1 cellular context compared by ENCODE assay signal in the genomic region with DNA sequence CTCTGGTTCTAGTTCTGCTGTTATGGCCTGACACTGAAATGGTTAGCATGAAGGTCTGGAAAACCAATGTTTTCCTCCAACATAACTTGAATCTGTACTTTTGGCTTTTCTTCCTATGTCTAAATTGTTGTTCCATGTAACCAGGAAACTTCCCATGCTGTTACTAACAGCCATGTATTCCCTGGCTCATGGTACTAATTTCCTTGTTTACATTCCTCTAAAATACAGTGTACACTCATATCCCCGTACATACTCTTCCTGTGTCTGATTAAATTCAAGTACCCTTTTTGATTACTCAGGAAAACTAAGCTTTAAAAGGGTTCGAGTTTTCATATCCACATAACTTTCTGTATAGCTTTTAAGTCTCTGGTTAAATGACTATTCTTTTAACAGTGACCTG.
TF ChIP-seq lines count a peak whose summit lies in the region.

No MANE protein-coding gene starts in this region.

TF ChIP-seq in HepG2, 621 proteins besides CTCF, POLR2A, EP300 and RAD21:
- TF ChIP-seq FOXA1 (IDR thresholded peaks at IDR 0.05) (no peak), FOXA1 (CRISPR knock-in tag; IDR thresholded peaks at IDR 0.05) (peak; percentile 63; the same call in 1 of the 2 replicates), FOXK1 (CRISPR knock-in tag; IDR thresholded peaks at IDR 0.05; ENCODE audit: borderline replicate concordance, low read depth) (no peak), RBFOX2 (IDR thresholded peaks at IDR 0.05; ENCODE audit: low read depth, low read length) (no peak), ZNF263 (CRISPR knock-in tag; IDR thresholded peaks at IDR 0.05) (no peak), ZNF446 (CRISPR knock-in tag; IDR thresholded peaks at IDR 0.05) (no peak), ETV6 (CRISPR knock-in tag; conservative IDR thresholded peaks at IDR 0.05) (no peak), SNRNP70 (IDR thresholded peaks at IDR 0.05; ENCODE audit: low read depth, low read length) (no peak), MATR3 (CRISPR knock-in tag; IDR thresholded peaks at IDR 0.05) (no peak), WIZ (CRISPR knock-in tag; IDR thresholded peaks at IDR 0.05) (no peak), MIXL1 (CRISPR knock-in tag; IDR thresholded peaks at IDR 0.05) (no peak), PHF21A (CRISPR knock-in tag; IDR thresholded peaks at IDR 0.05) (no peak), GTF3A (CRISPR knock-in tag; conservative IDR thresholded peaks at IDR 0.05) (no peak), FOXA3 (CRISPR knock-in tag; IDR thresholded peaks at IDR 0.05) (peak; percentile 86), TBX2 (CRISPR knock-in tag; IDR thresholded peaks at IDR 0.05; ENCODE audit: borderline replicate concordance) (no peak), ELF3 (CRISPR knock-in tag; IDR thresholded peaks at IDR 0.05) (peak; percentile 58; the same call in 1 of the 2 replicates), ZNF431 (CRISPR knock-in tag; IDR thresholded peaks at IDR 0.05; ENCODE audit: borderline replicate concordance, low read depth) (no peak)
- TF ChIP-seq, protein P1, sequence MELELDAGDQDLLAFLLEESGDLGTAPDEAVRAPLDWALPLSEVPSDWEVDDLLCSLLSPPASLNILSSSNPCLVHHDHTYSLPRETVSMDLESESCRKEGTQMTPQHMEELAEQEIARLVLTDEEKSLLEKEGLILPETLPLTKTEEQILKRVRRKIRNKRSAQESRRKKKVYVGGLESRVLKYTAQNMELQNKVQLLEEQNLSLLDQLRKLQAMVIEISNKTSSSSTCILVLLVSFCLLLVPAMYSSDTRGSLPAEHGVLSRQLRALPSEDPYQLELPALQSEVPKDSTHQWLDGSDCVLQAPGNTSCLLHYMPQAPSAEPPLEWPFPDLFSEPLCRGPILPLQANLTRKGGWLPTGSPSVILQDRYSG (CRISPR knock-in tag; IDR thresholded peaks at IDR 0.05), result no peak
- TF ChIP-seq, protein P2, sequence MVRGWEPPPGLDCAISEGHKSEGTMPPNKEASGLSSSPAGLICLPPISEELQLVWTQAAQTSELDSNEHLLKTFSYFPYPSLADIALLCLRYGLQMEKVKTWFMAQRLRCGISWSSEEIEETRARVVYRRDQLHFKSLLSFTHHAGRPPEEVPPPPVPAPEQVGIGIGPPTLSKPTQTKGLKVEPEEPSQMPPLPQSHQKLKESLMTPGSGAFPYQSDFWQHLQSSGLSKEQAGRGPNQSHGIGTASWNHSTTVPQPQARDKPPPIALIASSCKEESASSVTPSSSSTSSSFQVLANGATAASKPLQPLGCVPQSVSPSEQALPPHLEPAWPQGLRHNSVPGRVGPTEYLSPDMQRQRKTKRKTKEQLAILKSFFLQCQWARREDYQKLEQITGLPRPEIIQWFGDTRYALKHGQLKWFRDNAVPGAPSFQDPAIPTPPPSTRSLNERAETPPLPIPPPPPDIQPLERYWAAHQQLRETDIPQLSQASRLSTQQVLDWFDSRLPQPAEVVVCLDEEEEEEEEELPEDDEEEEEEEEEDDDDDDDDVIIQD (CRISPR knock-in tag; IDR thresholded peaks at IDR 0.05; ENCODE audit: low read depth), result no peak
TF ChIP-seq in HepG2: peak in this region for 3.
